ENCODE assay signal across 11 cellular contexts in the genomic region with DNA sequence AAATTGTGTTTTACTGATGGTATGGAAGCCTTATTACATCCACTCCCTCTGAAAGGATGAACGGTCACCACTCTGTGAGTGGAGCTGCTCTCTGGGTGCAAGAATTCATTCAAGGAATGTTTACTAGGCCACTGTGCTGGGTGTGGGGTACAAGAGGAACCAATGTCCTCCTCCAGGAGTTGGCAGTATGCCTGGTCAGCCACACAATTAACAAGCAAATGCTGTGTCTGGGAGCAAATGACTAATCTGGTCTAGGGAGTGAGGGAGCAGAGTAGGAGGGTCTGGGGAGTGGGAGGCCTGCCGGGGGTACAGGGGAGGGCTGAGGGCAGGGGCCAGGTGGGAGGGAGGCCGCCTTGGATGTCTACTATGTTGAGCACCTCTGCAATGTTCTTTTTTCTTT. TPM values are rescaled to one million over a fixed set of nuclear protein-coding genes. Genes with fewer than 3 reads are reported as not detected.
DNase-seq lines count a peak whose midpoint lies in the region; ATAC-seq, FAIRE-seq and TF ChIP-seq lines count a peak whose summit lies in the region.
"Had no signal": no experiment of that assay in that cellular context is flagged by ENCODE, and none has a peak within 500 bp of the region (broad histone marks: within the 10 kb centered on the region; RNA-seq: fewer than 3 reads in every experiment).

No MANE protein-coding gene starts in this region.

- DNase-seq in heart right ventricle, result peak in 1 of 2 donors; percentile 49
- no peak for DNase-seq in Right ventricle myocardium inferior (ENCODE audit: missing footprints)
- DNase-seq in astrocyte of the spinal cord (ENCODE audit: low read depth, low spot score), result peak; percentile 84
- DNase-seq in urothelium cell line (ENCODE audit: low spot score), result peak; percentile 80
- DNase-seq in WTC11 (ENCODE audit: low spot score), result no peak
- DNase-seq in KG1 (lab: John Stamatoyannopoulos, UW), result no peak
- DNase-seq: activated CD4-positive, alpha-beta T cell treated with anti-CD3 and anti-CD28 coated beads for 48 hours; stimulated activated CD4-positive, alpha-beta T cell treated with anti-CD3 and anti-CD28 coated beads, Interleukin-1b, Interleukin-23, amount 100 ng/mL, for 48 hours had no signal

- H3K27me3 Mint-ChIP-seq in WTC11 (ENCODE audit: low read depth), result no peaks in the 10 kb centered on the region

- H3K27ac Mint-ChIP-seq in WTC11, result no peak overlapping the region

- no peak for TF ChIP-seq CTCF in heart right ventricle (IDR thresholded peaks at IDR 0.05)
- TF ChIP-seq CTCF in astrocyte of the spinal cord (IDR thresholded peaks at IDR 0.05; ENCODE audit: low read depth, low read length), result no peak
- TF ChIP-seq CTCF in WTC11 (IDR thresholded peaks at IDR 0.05), result no peak

- peak; percentile 37 for FAIRE-seq in urothelium cell line (lab: Jason Lieb, UNC)

- POLR2A ChIA-PET in WTC11 (lab: Charles Lee), result no interaction called here

- peaks cover 15% of the 10 kb centered on the region for H3K4me1 Mint-ChIP-seq in WTC11

- H3K9me3 ChIP-seq in heart right ventricle, result no peaks in the 10 kb centered on the region
- H3K9me3 ChIP-seq: BLaER1 treated with 17β-estradiol and CSF1 and Interleukin-3, amounts not matched to agents 10 nM and 100 nM had no signal

- H3K4me3 Mint-ChIP-seq in WTC11, result no peak overlapping the region

- H3K27ac ChIP-seq in heart right ventricle (no peak overlapping the region), layer of hippocampus (ENCODE audit: low read depth, low read length) (peak overlapping the region; percentile 27)
- H3K27ac ChIP-seq: BLaER1 treated with 17β-estradiol and CSF1 and Interleukin-3, amounts not matched to agents 10 nM and 100 nM had no signal

- H3K4me3 ChIP-seq in heart right ventricle (no peak overlapping the region), astrocyte of the spinal cord (ENCODE audit: low read depth, low read length) (no peak overlapping the region)
- H3K4me3 ChIP-seq: BLaER1 treated with 17β-estradiol and CSF1 and Interleukin-3, amounts not matched to agents 10 nM and 100 nM had no signal

- H3K4me1 ChIP-seq in heart right ventricle, result peaks cover 0 to 23% (median 6%) of the 10 kb centered on the region in 9 donors

- peaks cover 0 to 41% (median 0%) of the 10 kb centered on the region in 9 donors for H3K36me3 ChIP-seq in heart right ventricle
- H3K36me3 ChIP-seq: BLaER1 treated with 17β-estradiol and CSF1 and Interleukin-3, amounts not matched to agents 10 nM and 100 nM had no signal

- no peaks in the 10 kb centered on the region for H3K36me3 Mint-ChIP-seq in WTC11

- CTCF ChIA-PET in WTC11 (lab: Charles Lee), result no interaction called here

- in situ Hi-C loops in astrocyte of the spinal cord (cut with HindIII; ENCODE audit: low sequenced_read_pairs), result no loop called here

- peak in 7 of 8 donors; percentile 29 to 66 (median 53) for ATAC-seq in heart right ventricle
- ATAC-seq in Right ventricle myocardium inferior, result no peak
- ATAC-seq in WTC11, result no peak
- ATAC-seq in HG03521 (IDR thresholded peaks at IDR 0.05; ENCODE audit: unreplicated experiment), result no peak

- H3K27me3 ChIP-seq in heart right ventricle (no peaks in the 10 kb centered on the region), layer of hippocampus (ENCODE audit: control insufficient read depth, insufficient read depth, low read length) (no peaks in the 10 kb centered on the region)
- H3K27me3 ChIP-seq: BLaER1 treated with 17β-estradiol and CSF1 and Interleukin-3, amounts not matched to agents 10 nM and 100 nM had no signal

- no peaks in the 10 kb centered on the region for H3K9me3 Mint-ChIP-seq in WTC11

- 54 to 63% methylated on average over 3 of the region's 3 CpGs for WGBS in heart right ventricle, 2 donors

- intact Hi-C loops in heart right ventricle (cut with DNase I), result loop anchor here in 2 of 10 donors (5.0 kb wide), 2 partner anchors 67 to 402 kb away; no protein-coding TSS in a partner anchor
- intact Hi-C loops in Right ventricle myocardium inferior (cut with DNase I), result loop anchor here (5.0 kb wide), 1 partner anchor 402 kb away; no protein-coding TSS in a partner anchor

TF ChIP-seq in WTC11, 78 proteins besides CTCF, POLR2A, EP300 and RAD21:
- TF ChIP-seq GTF2I (CRISPR knock-in tag; conservative IDR thresholded peaks at IDR 0.05), result no peak
- no peak for TF ChIP-seq ZNF232 (CRISPR knock-in tag; IDR thresholded peaks at IDR 0.05)
- no peak for TF ChIP-seq ATF1 (CRISPR knock-in tag; IDR thresholded peaks at IDR 0.05)
- TF ChIP-seq, protein P1, sequence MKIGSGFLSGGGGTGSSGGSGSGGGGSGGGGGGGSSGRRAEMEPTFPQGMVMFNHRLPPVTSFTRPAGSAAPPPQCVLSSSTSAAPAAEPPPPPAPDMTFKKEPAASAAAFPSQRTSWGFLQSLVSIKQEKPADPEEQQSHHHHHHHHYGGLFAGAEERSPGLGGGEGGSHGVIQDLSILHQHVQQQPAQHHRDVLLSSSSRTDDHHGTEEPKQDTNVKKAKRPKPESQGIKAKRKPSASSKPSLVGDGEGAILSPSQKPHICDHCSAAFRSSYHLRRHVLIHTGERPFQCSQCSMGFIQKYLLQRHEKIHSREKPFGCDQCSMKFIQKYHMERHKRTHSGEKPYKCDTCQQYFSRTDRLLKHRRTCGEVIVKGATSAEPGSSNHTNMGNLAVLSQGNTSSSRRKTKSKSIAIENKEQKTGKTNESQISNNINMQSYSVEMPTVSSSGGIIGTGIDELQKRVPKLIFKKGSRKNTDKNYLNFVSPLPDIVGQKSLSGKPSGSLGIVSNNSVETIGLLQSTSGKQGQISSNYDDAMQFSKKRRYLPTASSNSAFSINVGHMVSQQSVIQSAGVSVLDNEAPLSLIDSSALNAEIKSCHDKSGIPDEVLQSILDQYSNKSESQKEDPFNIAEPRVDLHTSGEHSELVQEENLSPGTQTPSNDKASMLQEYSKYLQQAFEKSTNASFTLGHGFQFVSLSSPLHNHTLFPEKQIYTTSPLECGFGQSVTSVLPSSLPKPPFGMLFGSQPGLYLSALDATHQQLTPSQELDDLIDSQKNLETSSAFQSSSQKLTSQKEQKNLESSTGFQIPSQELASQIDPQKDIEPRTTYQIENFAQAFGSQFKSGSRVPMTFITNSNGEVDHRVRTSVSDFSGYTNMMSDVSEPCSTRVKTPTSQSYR (CRISPR knock-in tag; IDR thresholded peaks at IDR 0.05), result no peak
- no peak for TF ChIP-seq RELA (CRISPR knock-in tag; IDR thresholded peaks at IDR 0.05; ENCODE audit: borderline replicate concordance)
- TF ChIP-seq CBFB (CRISPR knock-in tag; IDR thresholded peaks at IDR 0.05; ENCODE audit: low read depth), result no peak
- TF ChIP-seq ZBTB21 (CRISPR knock-in tag; IDR thresholded peaks at IDR 0.05; ENCODE audit: borderline replicate concordance), result no peak
- no peak for TF ChIP-seq EMX1 (CRISPR knock-in tag; IDR thresholded peaks at IDR 0.05)
- no peak for TF ChIP-seq SOX15 (CRISPR knock-in tag; IDR thresholded peaks at IDR 0.05)
- TF ChIP-seq IRF2 (CRISPR knock-in tag; IDR thresholded peaks at IDR 0.05; ENCODE audit: borderline replicate concordance, low read depth), result no peak
- TF ChIP-seq SMAD3 (CRISPR knock-in tag; IDR thresholded peaks at IDR 0.05; ENCODE audit: borderline replicate concordance), result no peak
- TF ChIP-seq NR1H2 (CRISPR knock-in tag; IDR thresholded peaks at IDR 0.05), result no peak
- no peak for TF ChIP-seq NR3C1 (CRISPR knock-in tag; conservative IDR thresholded peaks at IDR 0.05; ENCODE audit: low read depth)
- TF ChIP-seq, protein P2, sequence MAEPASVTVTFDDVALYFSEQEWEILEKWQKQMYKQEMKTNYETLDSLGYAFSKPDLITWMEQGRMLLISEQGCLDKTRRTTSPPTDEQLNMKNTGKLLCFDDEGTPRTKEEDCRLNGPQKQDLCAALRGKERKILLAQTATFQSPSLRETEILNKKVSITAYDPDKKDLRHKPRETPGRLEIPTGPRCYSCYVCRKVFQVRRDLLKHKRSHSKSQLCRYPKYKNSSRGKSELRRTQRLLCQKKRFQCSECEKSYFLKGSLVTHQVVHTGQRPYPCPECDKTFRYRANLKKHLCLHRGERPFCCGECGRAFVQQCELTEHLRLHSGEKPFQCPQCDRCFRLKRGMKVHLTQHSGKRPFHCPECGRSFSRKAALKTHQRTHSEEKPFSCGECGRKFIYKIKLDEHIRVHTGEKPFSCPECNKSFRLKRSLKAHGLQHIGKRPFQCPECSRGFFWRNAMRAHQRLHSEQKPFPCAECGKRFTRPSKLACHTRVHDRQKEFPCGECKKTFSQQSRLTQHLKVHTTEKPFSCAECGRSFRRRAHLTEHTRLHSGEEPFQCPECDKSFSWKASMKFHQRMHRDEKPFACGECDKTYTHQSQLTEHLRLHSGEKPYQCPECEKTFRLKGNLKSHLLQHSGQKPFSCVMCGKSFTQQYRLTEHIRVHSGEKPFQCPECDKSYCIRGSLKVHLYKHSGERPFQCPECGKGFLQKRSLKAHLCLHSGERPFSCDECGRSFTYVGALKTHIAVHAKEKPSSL (CRISPR knock-in tag; conservative IDR thresholded peaks at IDR 0.05), result no peak

RNA-seq across cellular contexts. Expression of gene TDRD10, which starts 27.2 kb away (rescaled TPM):
- total RNA-seq in heart right ventricle, result 1 to 10 TPM; 1.1 to 3.8 (median 1.8) TPM
- 10 to 100 TPM in 1 of 2 donors, 1 to 10 TPM in 1; 5.5 to 13.3 TPM for polyA plus RNA-seq in heart right ventricle
- total RNA-seq in Right ventricle myocardium inferior, result 2.2 TPM
- 0.09 to 0.46 TPM (median 0.25 TPM) in 3 replicates for total RNA-seq in WTC11 (2021)

RNA-seq across cellular contexts. Expression of gene SHE, which starts 27.4 kb away (rescaled TPM):
- total RNA-seq in heart right ventricle (10 to 100 TPM in 7 of 10 donors, 1 to 10 TPM in 3; 7.9 to 19.6 (median 12.5) TPM), Right ventricle myocardium inferior (11.3 TPM), WTC11 (2021) (0.73 to 1.1 TPM (median 0.79 TPM) in 3 replicates)
- polyA plus RNA-seq in heart right ventricle, result 10 to 100 TPM; 13.7 to 19.6 TPM

Comparison
In these comparisons a context has a peak if more than half of its experiments do, and no peak if none do; other contexts are left out.
1. ATAC-seq: peak in heart right ventricle (7 of 8); none in Right ventricle myocardium inferior (single experiment), WTC11 (single experiment) and HG03521 (single experiment).
2. DNase-seq: peak in astrocyte of the spinal cord (single experiment) and urothelium cell line (single experiment); none in Right ventricle myocardium inferior (single experiment), WTC11 (single experiment) and KG1 (single experiment).